ENCODE assay signal across 8 cellular contexts in genomic region chrX:110146521-110146920, GRCh38.
DNase-seq lines count a peak whose midpoint lies in the region; ATAC-seq and TF ChIP-seq lines count a peak whose summit lies in the region.

No MANE protein-coding gene starts in this region.

- no peaks in the 10 kb centered on the region for H3K27me3 ChIP-seq in CD4-positive, alpha-beta memory T cell (ENCODE audit: insufficient read depth, low read length)
- H3K27me3 ChIP-seq in left lung: no peaks in the 10 kb centered on the region
- no peaks in the 10 kb centered on the region for H3K27me3 ChIP-seq in aorta (ENCODE audit: control insufficient read depth in 1 of 2, insufficient read depth in 2 of 2, low read length in 1 of 2)

- H3K9me3 ChIP-seq in CD4-positive, alpha-beta memory T cell (ENCODE audit: control insufficient read depth in 1 of 2, low read length in 2 of 2): no peaks in the 10 kb centered on the region
- no peaks in the 10 kb centered on the region for H3K9me3 ChIP-seq in left lung
- H3K9me3 ChIP-seq in aorta (ENCODE audit: control insufficient read depth, low read length): no peaks in the 10 kb centered on the region

- H3K4me3 Mint-ChIP-seq in CD4-positive, alpha-beta memory T cell: no peak overlapping the region

- H3K4me1 ChIP-seq in CD4-positive, alpha-beta memory T cell (ENCODE audit: insufficient read depth, low read length): peaks cover 4% of the 10 kb centered on the region
- H3K4me1 ChIP-seq in left lung (peaks cover 0 to 19% of the 10 kb centered on the region in 2 donors), aorta (ENCODE audit: control insufficient read depth in 1 of 2, insufficient read depth in 2 of 2, low read length in 2 of 2) (peaks cover 0 to 2% of the 10 kb centered on the region in 2 donors)

- CTCF ChIA-PET in CD4-positive, alpha-beta memory T cell (lab: Charles Lee; ENCODE audit: partially characterized antibody): interaction anchor here (0.8 to 4.2 kb wide), 38 partner anchors 9 to 411 kb away, joined by 3 to 42 read pairs (median 4); partner anchors contain the start of gene AMMECR1

- H3K4me3 ChIP-seq in CD4-positive, alpha-beta memory T cell (ENCODE audit: low read length in 2 of 2): no peak overlapping the region
- H3K4me3 ChIP-seq in cardiac fibroblast (replicated peaks in 1 of 2; ENCODE audit: low read depth in 2 of 2, low read length in 2 of 2): no peak overlapping the region
- no peak overlapping the region for H3K4me3 ChIP-seq in left lung
- no peak overlapping the region for H3K4me3 ChIP-seq in aorta (ENCODE audit: low read length in 2 of 2)

- H3K27ac Mint-ChIP-seq in CD4-positive, alpha-beta memory T cell: peak overlapping the region in 1 of 7 donors; percentile 24

- WGBS in aorta, 2 donors: 28 to 29% methylated on average over 2 of the region's 2 CpGs

- peaks cover 6 to 14% of the 10 kb centered on the region in 2 donors for H3K36me3 Mint-ChIP-seq in CD4-positive, alpha-beta memory T cell

- POLR2A ChIA-PET in CD4-positive, alpha-beta memory T cell (lab: Charles Lee; ENCODE audit: partially characterized antibody): no interaction called here

- H3K9me3 Mint-ChIP-seq in CD4-positive, alpha-beta memory T cell: no peaks in the 10 kb centered on the region

- peak; percentile 72 for ATAC-seq in GM18511 (IDR thresholded peaks at IDR 0.05; ENCODE audit: unreplicated experiment)
- ATAC-seq in HG03342 (IDR thresholded peaks at IDR 0.05; ENCODE audit: unreplicated experiment): peak; percentile 86
- ATAC-seq in left lung: peak; percentile 82
- peak; percentile 77 for ATAC-seq in aorta (ENCODE audit: low FRiP score)
- ATAC-seq in GM21717 (IDR thresholded peaks at IDR 0.05; ENCODE audit: unreplicated experiment): no peak

- H3K27ac ChIP-seq in CD4-positive, alpha-beta memory T cell (ENCODE audit: low read depth, low read length): no peak overlapping the region
- H3K27ac ChIP-seq in left lung (no peak overlapping the region), aorta (ENCODE audit: low read depth in 1 of 2, low read length in 2 of 2) (no peak overlapping the region)

- intact Hi-C loops in CD4-positive, alpha-beta memory T cell (cut with micrococcal nuclease): loop anchor here (1.0 to 10.0 kb wide), 5 partner anchors 234 to 701 kb away; no protein-coding TSS in a partner anchor
- intact Hi-C loops in left lung (cut with DNase I) (loop anchor here in 1 of 2 donors (10.0 kb wide), 1 partner anchor 232 kb away; no protein-coding TSS in a partner anchor), aorta (cut with DNase I) (loop anchor here (5.0 to 10.0 kb wide), 3 partner anchors 142 to 239 kb away; partner anchors contain the start of gene TMEM164 (in 1 of the 2))

- no peaks in the 10 kb centered on the region for H3K27me3 Mint-ChIP-seq in CD4-positive, alpha-beta memory T cell

- H3K36me3 ChIP-seq in CD4-positive, alpha-beta memory T cell (ENCODE audit: insufficient read depth, low read length): no peaks in the 10 kb centered on the region
- no peaks in the 10 kb centered on the region for H3K36me3 ChIP-seq in left lung
- no peaks in the 10 kb centered on the region for H3K36me3 ChIP-seq in aorta (ENCODE audit: control insufficient read depth in 1 of 2, insufficient read depth in 2 of 2, low read length in 1 of 2)

- DNase-seq in CD4-positive, alpha-beta memory T cell: peak; percentile 30 to 49 (median 38)
- DNase-seq in RPMI7951 (ENCODE audit: low read depth): peak; percentile 45
- peak; percentile 67 to 71 for DNase-seq in cardiac fibroblast (ENCODE audit: low read depth in 2 of 2)
- no peak for DNase-seq in left lung
- no peak for DNase-seq in aorta

- peaks cover 0 to 13% (median 6%) of the 10 kb centered on the region in 4 donors for H3K4me1 Mint-ChIP-seq in CD4-positive, alpha-beta memory T cell

- peak; percentile 59 for TF ChIP-seq CTCF in cardiac fibroblast (IDR thresholded peaks at IDR 0.05; ENCODE audit: low read depth, low read length)
- peak; percentile 60 to 63 for TF ChIP-seq CTCF in left lung (IDR thresholded peaks at IDR 0.05)

Comparison
In these comparisons a context has a peak if more than half of its experiments do, and no peak if none do; other contexts are left out.
1. DNase-seq: peak in CD4-positive, alpha-beta memory T cell (5 of 5), RPMI7951 (single experiment) and cardiac fibroblast (2 of 2); none in left lung (0 of 2) and aorta (0 of 2).